8 cellular contexts compared by ENCODE assay signal in genomic region chr3:38834110-38834509, GRCh38. TPM values are rescaled to one million over a fixed set of nuclear protein-coding genes. Genes with fewer than 3 reads are reported as not detected.
DNase-seq lines count a peak whose midpoint lies in the region; ATAC-seq, FAIRE-seq and TF ChIP-seq lines count a peak whose summit lies in the region.

No MANE protein-coding gene starts in this region.

- WGBS in small intestine, 3 donors: 11 to 23% (median 16%) methylated on average over 8 of the region's 8 CpGs

- no TSS peak for BruUV-seq in Calu3 (replicated peaks; lab: Mats Ljungman, UMichigan)

- no peak overlapping the region for H3K4me3 Mint-ChIP-seq in Calu3 (ENCODE audit: low read depth, unreplicated experiment)
- H3K4me3 Mint-ChIP-seq in activated CD8-positive, alpha-beta memory T cell treated with anti-CD3 and anti-CD28 coated beads, Interleukin-2, amount 10 ng/mL, durations not matched to agents 7 days and 5 days: no peak overlapping the region

- no peaks in the 10 kb centered on the region for H3K27me3 Mint-ChIP-seq in Calu3 (ENCODE audit: unreplicated experiment)
- peaks cover 9% of the 10 kb centered on the region for H3K27me3 Mint-ChIP-seq in activated CD8-positive, alpha-beta memory T cell treated with anti-CD3 and anti-CD28 coated beads, Interleukin-2, amount 10 ng/mL, durations not matched to agents 7 days and 5 days

- ATAC-seq in activated CD8-positive, alpha-beta memory T cell treated with anti-CD3 and anti-CD28 coated beads, Interleukin-2, amount 10 ng/mL, durations not matched to agents 7 days and 5 days: peak; percentile 89
- ATAC-seq in HG02571 (IDR thresholded peaks at IDR 0.05; ENCODE audit: unreplicated experiment) (no peak), GM19452 (IDR thresholded peaks at IDR 0.05; ENCODE audit: unreplicated experiment) (no peak)

- H3K4me1 Mint-ChIP-seq in Calu3 (ENCODE audit: low read depth, unreplicated experiment): peaks cover 31% of the 10 kb centered on the region
- peaks cover 8% of the 10 kb centered on the region for H3K4me1 Mint-ChIP-seq in activated CD8-positive, alpha-beta memory T cell treated with anti-CD3 and anti-CD28 coated beads, Interleukin-2, amount 10 ng/mL, durations not matched to agents 7 days and 5 days

- H3K36me3 Mint-ChIP-seq in Calu3 (ENCODE audit: insufficient read depth, unreplicated experiment): no peaks in the 10 kb centered on the region
- no peaks in the 10 kb centered on the region for H3K36me3 Mint-ChIP-seq in activated CD8-positive, alpha-beta memory T cell treated with anti-CD3 and anti-CD28 coated beads, Interleukin-2, amount 10 ng/mL, durations not matched to agents 7 days and 5 days

- FAIRE-seq in small intestine (lab: Jason Lieb, UNC): no peak

- peaks cover 0 to 8% of the 10 kb centered on the region in 2 donors for H3K4me1 ChIP-seq in right atrium auricular region
- no peaks in the 10 kb centered on the region for H3K4me1 ChIP-seq in small intestine (ENCODE audit: control insufficient read depth in 2 of 2, insufficient read depth in 1 of 2, low read depth in 1 of 2, low read length in 1 of 2)

- peak overlapping the region in 1 of 2 donors; percentile 24 for H3K27ac ChIP-seq in right atrium auricular region
- H3K27ac ChIP-seq in small intestine (ENCODE audit: low read depth in 1 of 2, low read length in 1 of 2): no peak overlapping the region

- no peak for TF ChIP-seq CTCF in Calu3 (IDR thresholded peaks at IDR 0.05; ENCODE audit: unreplicated experiment)
- TF ChIP-seq CTCF in right atrium auricular region (IDR thresholded peaks at IDR 0.05): no peak

- DNase-seq in Calu3 (peak; percentile 69), KBM-7 (peak; percentile 71), right atrium auricular region (ENCODE audit: low spot score) (peak; percentile 68), small intestine (no peak)
- peak; percentile 69 for DNase-seq in activated CD8-positive, alpha-beta memory T cell treated with anti-CD3 and anti-CD28 coated beads, Interleukin-2, amount 10 ng/mL, durations not matched to agents 7 days and 5 days
- peak; percentile 17 for DNase-seq in stimulated activated CD4-positive, alpha-beta T cell treated with anti-CD3 and anti-CD28 coated beads, Interleukin-4, amount 100 ng/mL, for 24 hours

- CTCF ChIA-PET in Calu3 (lab: Charles Lee): no interaction called here
- CTCF ChIA-PET in activated CD8-positive, alpha-beta memory T cell treated with anti-CD3 and anti-CD28 coated beads, Interleukin-2, amount 10 ng/mL, durations not matched to agents 7 days and 5 days (lab: Charles Lee): interaction anchor here (1.0 kb wide), 1 partner anchor 166 kb away, joined by 4 read pairs; no protein-coding TSS in a partner anchor

- H3K36me3 ChIP-seq in right atrium auricular region (no peaks in the 10 kb centered on the region), small intestine (ENCODE audit: control insufficient read depth in 2 of 2, insufficient read depth in 2 of 2, low read length in 2 of 2) (no peaks in the 10 kb centered on the region)

- intact Hi-C loops in Calu3 (cut with micrococcal nuclease; ENCODE audit: unreplicated experiment): no loop called here

- H3K27me3 ChIP-seq in right atrium auricular region: no peaks in the 10 kb centered on the region
- H3K27me3 ChIP-seq in small intestine (ENCODE audit: control insufficient read depth in 2 of 2, insufficient read depth in 2 of 2, low read length in 2 of 2): no peaks in the 10 kb centered on the region

- H3K4me3 ChIP-seq in right atrium auricular region: no peak overlapping the region
- no peak overlapping the region for H3K4me3 ChIP-seq in small intestine (ENCODE audit: low read depth in 1 of 2, low read length in 2 of 2)

- H3K9me3 Mint-ChIP-seq in Calu3 (ENCODE audit: low read depth, unreplicated experiment): no peaks in the 10 kb centered on the region
- H3K9me3 Mint-ChIP-seq in activated CD8-positive, alpha-beta memory T cell treated with anti-CD3 and anti-CD28 coated beads, Interleukin-2, amount 10 ng/mL, durations not matched to agents 7 days and 5 days (ENCODE audit: low read depth): no peaks in the 10 kb centered on the region

- no peak overlapping the region for H3K27ac Mint-ChIP-seq in Calu3 (ENCODE audit: unreplicated experiment)
- H3K27ac Mint-ChIP-seq in activated CD8-positive, alpha-beta memory T cell treated with anti-CD3 and anti-CD28 coated beads, Interleukin-2, amount 10 ng/mL, durations not matched to agents 7 days and 5 days: peak overlapping the region; percentile 35

- in situ Hi-C loops in KBM-7 (cut with MboI; ENCODE audit: low pct_unique_long_range_greater_than_20kb, low sequenced_read_pairs): no loop called here

- H3K9me3 ChIP-seq in right atrium auricular region: no peaks in the 10 kb centered on the region
- H3K9me3 ChIP-seq in small intestine (ENCODE audit: control insufficient read depth, low read depth): no peaks in the 10 kb centered on the region

RNA-seq across cellular contexts. Expression of gene SCN10A, which starts 18.1 kb away (rescaled TPM):
- not detected in 2 replicates for total RNA-seq in Calu3 (2022)
- total RNA-seq in activated CD8-positive, alpha-beta memory T cell treated with anti-CD3 and anti-CD28 coated beads, Interleukin-2, amount 10 ng/mL, durations not matched to agents 7 days and 5 days: not detected
- total RNA-seq in right atrium auricular region: under 1 TPM in 1 of 2 donors, not detected in 1; 0.90 TPM
- polyA plus RNA-seq in small intestine: not detected
